Comparison of ENCODE assay signal across 19 cellular contexts in genomic region chr6:75849329-75850025, GRCh38.
DNase-seq lines count a peak whose midpoint lies in the region; ATAC-seq and TF ChIP-seq lines count a peak whose summit lies in the region.
"Had no signal": no experiment of that assay in that cellular context is flagged by ENCODE, and none has a peak within 500 bp of the region (broad histone marks: within the 10 kb centered on the region; RNA-seq: fewer than 3 reads in every experiment).

No MANE protein-coding gene starts in this region.

- no peaks in the 10 kb centered on the region for H3K36me3 Mint-ChIP-seq in HFFc6 (ENCODE audit: low read depth)
- H3K36me3 Mint-ChIP-seq in natural killer cell treated with Interleukin-12 subunit alpha and Interleukin-12 subunit beta and Interleukin-15 and Interleukin-18, amount 100 ng/mL, for 72 hours, result no peaks in the 10 kb centered on the region

- WGBS in mesodermal cell (ENCODE audit: insufficient coverage in 2 of 2), 2 experiments, result 86 to 93% methylated on average over 7 to 8 of the region's 9 CpGs

- no peaks in the 10 kb centered on the region for H3K27me3 Mint-ChIP-seq in HFFc6 (ENCODE audit: insufficient read depth)
- no peaks in the 10 kb centered on the region for H3K27me3 Mint-ChIP-seq in natural killer cell treated with Interleukin-12 subunit alpha and Interleukin-12 subunit beta and Interleukin-15 and Interleukin-18, amount 100 ng/mL, for 72 hours

- H3K4me1 ChIP-seq in colonic mucosa (no peaks in the 10 kb centered on the region), mesodermal cell (ENCODE audit: control insufficient read depth, insufficient read depth, low read length, poor library complexity, severe bottlenecking) (peaks cover 2% of the 10 kb centered on the region), upper lobe of right lung (peaks cover 6% of the 10 kb centered on the region)
- H3K4me1 ChIP-seq: adrenal gland, heart right ventricle had no signal

- H3K9me3 Mint-ChIP-seq in HFFc6, result no peaks in the 10 kb centered on the region
- no peaks in the 10 kb centered on the region for H3K9me3 Mint-ChIP-seq in natural killer cell treated with Interleukin-12 subunit alpha and Interleukin-12 subunit beta and Interleukin-15 and Interleukin-18, amount 100 ng/mL, for 72 hours
- H3K9me3 Mint-ChIP-seq: activated CD8-positive, alpha-beta T cell treated with anti-CD3 and anti-CD28 coated beads for 36 hours had no signal

- no peaks in the 10 kb centered on the region for H3K9me3 ChIP-seq in colonic mucosa
- H3K9me3 ChIP-seq in mesodermal cell (ENCODE audit: control insufficient read depth, low read length), result no peaks in the 10 kb centered on the region
- no peaks in the 10 kb centered on the region for H3K9me3 ChIP-seq in upper lobe of right lung
- H3K9me3 ChIP-seq: adrenal gland; BLaER1 treated with 17β-estradiol and CSF1 and Interleukin-3, amounts not matched to agents 10 nM and 100 nM; heart right ventricle; Peyer's patch had no signal

- TF ChIP-seq CTCF in HFFc6 (IDR thresholded peaks at IDR 0.05) (no peak), colonic mucosa (IDR thresholded peaks at IDR 0.05) (no peak), upper lobe of right lung (IDR thresholded peaks at IDR 0.05) (no peak)

- no peak overlapping the region for H3K4me3 ChIP-seq in colonic mucosa
- H3K4me3 ChIP-seq in mesodermal cell (ENCODE audit: extremely low read depth, insufficient read depth, low read length, poor library complexity, severe bottlenecking), result no peak overlapping the region
- no peak overlapping the region for H3K4me3 ChIP-seq in upper lobe of right lung
- H3K4me3 ChIP-seq: adrenal gland; BLaER1 treated with 17β-estradiol and CSF1 and Interleukin-3, amounts not matched to agents 10 nM and 100 nM; GM23248; heart right ventricle; Peyer's patch had no signal

- DNase-seq in HFFc6 (no peak), colonic mucosa (peak; percentile 37), upper lobe of right lung (no peak), SIG-M5 treated with dmso at 0.1 percent for 504 hours (lab: John Stamatoyannopoulos, UW; ENCODE audit: unreplicated experiment) (no peak), SK-N-DZ (ENCODE audit: low spot score) (no peak)
- DNase-seq in natural killer cell treated with Interleukin-12 subunit alpha and Interleukin-12 subunit beta and Interleukin-15 and Interleukin-18, amount 100 ng/mL, for 72 hours (ENCODE audit: low spot score), result no peak
- DNase-seq: activated CD8-positive, alpha-beta T cell treated with anti-CD3 and anti-CD28 coated beads for 36 hours; adrenal gland; DND-41; erythroblast; GM23248; heart right ventricle; kidney glomerular epithelial cell; MV-4-11; NCI-H2029 treated with DMSO at 0.1 percent for 48 hours; NCI-H526; Peyer's patch had no signal

- H3K4me1 Mint-ChIP-seq in HFFc6 (ENCODE audit: low read depth), result peaks cover 35% of the 10 kb centered on the region
- no peaks in the 10 kb centered on the region for H3K4me1 Mint-ChIP-seq in natural killer cell treated with Interleukin-12 subunit alpha and Interleukin-12 subunit beta and Interleukin-15 and Interleukin-18, amount 100 ng/mL, for 72 hours (ENCODE audit: low read depth in 2 of 2)

- intact Hi-C loops in colonic mucosa (cut with DNase I) (no loop called here), upper lobe of right lung (cut with DNase I) (no loop called here)

- peak overlapping the region; percentile 44 for H3K27ac Mint-ChIP-seq in HFFc6
- H3K27ac Mint-ChIP-seq in natural killer cell treated with Interleukin-12 subunit alpha and Interleukin-12 subunit beta and Interleukin-15 and Interleukin-18, amount 100 ng/mL, for 72 hours, result no peak overlapping the region
- H3K27ac Mint-ChIP-seq: activated CD8-positive, alpha-beta T cell treated with anti-CD3 and anti-CD28 coated beads for 36 hours had no signal

- H3K27me3 ChIP-seq in colonic mucosa (no peaks in the 10 kb centered on the region), upper lobe of right lung (no peaks in the 10 kb centered on the region)
- H3K27me3 ChIP-seq: adrenal gland; BLaER1 treated with 17β-estradiol and CSF1 and Interleukin-3, amounts not matched to agents 10 nM and 100 nM; heart right ventricle; Peyer's patch had no signal

- no peak for ATAC-seq in upper lobe of right lung
- no peak for ATAC-seq in natural killer cell treated with Interleukin-12 subunit alpha and Interleukin-12 subunit beta and Interleukin-15 and Interleukin-18, amount 100 ng/mL, for 72 hours
- ATAC-seq: activated CD8-positive, alpha-beta T cell treated with anti-CD3 and anti-CD28 coated beads for 36 hours; heart right ventricle had no signal

- peak overlapping the region; percentile 51 for H3K4me3 Mint-ChIP-seq in HFFc6
- H3K4me3 Mint-ChIP-seq in natural killer cell treated with Interleukin-12 subunit alpha and Interleukin-12 subunit beta and Interleukin-15 and Interleukin-18, amount 100 ng/mL, for 72 hours, result no peak overlapping the region
- H3K4me3 Mint-ChIP-seq: activated CD8-positive, alpha-beta T cell treated with anti-CD3 and anti-CD28 coated beads for 36 hours had no signal

- H3K27ac ChIP-seq in colonic mucosa (peak overlapping the region; percentile 30), mesodermal cell (ENCODE audit: low read depth, low read length, severe bottlenecking) (peak overlapping the region; percentile 50), upper lobe of right lung (peak overlapping the region; percentile 3)
- H3K27ac ChIP-seq: adrenal gland; BLaER1 treated with 17β-estradiol and CSF1 and Interleukin-3, amounts not matched to agents 10 nM and 100 nM; GM23248; heart right ventricle; Peyer's patch had no signal

- H3K9ac ChIP-seq in colonic mucosa (ENCODE audit: low read depth in 2 of 2, low read length in 2 of 2), result peak overlapping the region in 1 of 2 donors; percentile 28
- H3K9ac ChIP-seq: BLaER1 treated with 17β-estradiol and CSF1 and Interleukin-3, amounts not matched to agents 10 nM and 100 nM; GM23248 had no signal

- no peaks in the 10 kb centered on the region for H3K36me3 ChIP-seq in colonic mucosa
- no peaks in the 10 kb centered on the region for H3K36me3 ChIP-seq in mesodermal cell (ENCODE audit: control insufficient read depth, insufficient read depth, low read length)
- no peaks in the 10 kb centered on the region for H3K36me3 ChIP-seq in upper lobe of right lung
- H3K36me3 ChIP-seq: adrenal gland; BLaER1 treated with 17β-estradiol and CSF1 and Interleukin-3, amounts not matched to agents 10 nM and 100 nM had no signal
